Comparison of ENCODE assay signal across 9 cellular contexts in the genomic region with DNA sequence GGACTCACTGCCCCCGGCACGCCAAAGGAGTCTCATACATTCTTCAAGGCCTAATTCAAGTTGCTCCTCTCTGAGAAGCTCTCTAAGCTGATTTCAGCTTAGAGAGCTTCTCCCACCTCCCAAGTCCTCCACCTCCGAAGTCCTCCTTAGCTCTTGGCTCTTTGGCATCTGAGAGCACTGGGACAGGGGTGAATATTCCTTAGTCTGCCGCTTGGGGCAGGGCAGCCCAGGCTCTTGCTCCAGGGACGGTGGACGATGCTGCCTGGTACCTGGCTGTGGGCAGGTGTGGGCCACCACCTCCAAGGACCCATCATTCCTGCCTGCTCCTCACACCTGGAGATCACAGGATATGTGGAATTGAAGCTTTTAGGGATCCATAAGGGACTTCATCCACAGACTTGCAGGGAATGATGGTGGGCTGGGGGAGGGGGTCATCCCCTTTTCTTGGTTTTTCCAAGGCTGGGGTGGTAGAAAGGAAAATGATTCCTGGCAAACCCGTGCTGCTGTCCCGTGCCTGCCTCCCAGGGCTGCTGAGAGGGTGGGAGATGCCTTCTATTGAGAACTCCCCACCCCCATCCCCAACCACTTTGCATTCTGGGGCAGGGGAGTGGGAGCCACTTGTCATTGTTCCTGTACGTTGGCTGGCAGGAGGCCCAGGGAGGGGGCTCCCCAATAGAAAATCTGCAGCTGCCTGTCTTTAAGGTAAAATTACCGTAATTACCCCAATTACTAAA. TPM values are rescaled to one million over a fixed set of nuclear protein-coding genes. Genes with fewer than 3 reads are reported as not detected.
DNase-seq lines count a peak whose midpoint lies in the region; ATAC-seq, FAIRE-seq and TF ChIP-seq lines count a peak whose summit lies in the region.
"Had no signal": no experiment of that assay in that cellular context is flagged by ENCODE, and none has a peak within 500 bp of the region (broad histone marks: within the 10 kb centered on the region; RNA-seq: fewer than 3 reads in every experiment).

No MANE protein-coding gene starts in this region.

- no peaks in the 10 kb centered on the region for H3K9me3 Mint-ChIP-seq in type B pancreatic cell

- intact Hi-C loops in right lobe of liver (cut with DNase I), result loop anchor here in 1 of 2 donors (10.0 kb wide), 1 partner anchor 236 kb away; no protein-coding TSS in a partner anchor

- WGBS in right lobe of liver (ENCODE audit: insufficient coverage, low coverage, low lambda C conversion rate, missing lambda C conversion rate), result 12% methylated on average over 8 of the region's 10 CpGs

- H3K27ac ChIP-seq in RWPE2 (ENCODE audit: poor library complexity, severe bottlenecking) (no peak overlapping the region), right lobe of liver (no peak overlapping the region)

- no peak for TF ChIP-seq POLR2A in right lobe of liver (IDR thresholded peaks at IDR 0.05)

- H3K36me3 ChIP-seq in RWPE2 (ENCODE audit: low read depth) (no peaks in the 10 kb centered on the region), right lobe of liver (no peaks in the 10 kb centered on the region)

- DNase-seq in D721Med (ENCODE audit: insufficient read length, low spot score) (no peak), RWPE2 (ENCODE audit: low spot score) (no peak), T47D (ENCODE audit: low read depth in 1 of 2, low spot score in 1 of 2) (peak; percentile 81 to 87), right lobe of liver (peak in 1 of 3 donors; percentile 37), type B pancreatic cell (ENCODE audit: extremely low spot score, unreplicated experiment) (no peak)

- H3K4me1 Mint-ChIP-seq in type B pancreatic cell (ENCODE audit: unreplicated experiment), result peaks cover 4% of the 10 kb centered on the region

- H3K4me1 ChIP-seq in RWPE2 (ENCODE audit: insufficient read depth, poor library complexity, severe bottlenecking) (no peaks in the 10 kb centered on the region), right lobe of liver (no peaks in the 10 kb centered on the region)

- in situ Hi-C loops in T47D (cut with HindIII; ENCODE audit: low pct_unique_long_range_greater_than_20kb, low sequenced_read_pairs), result no loop called here

- no peaks in the 10 kb centered on the region for H3K36me3 Mint-ChIP-seq in type B pancreatic cell

- no peak overlapping the region for H3K4me3 ChIP-seq in RWPE2 (ENCODE audit: severe bottlenecking)
- H3K4me3 ChIP-seq in right lobe of liver, result no peak overlapping the region

- H3K9me3 ChIP-seq in RWPE2 (ENCODE audit: severe bottlenecking), result no peaks in the 10 kb centered on the region
- H3K9me3 ChIP-seq in right lobe of liver, result no peaks in the 10 kb centered on the region

- H3K4me3 Mint-ChIP-seq in type B pancreatic cell, result no peak overlapping the region

- TF ChIP-seq CTCF in D721Med (IDR thresholded peaks at IDR 0.05; ENCODE audit: insufficient read depth, missing control alignments) (peak; percentile 52), RWPE2 (IDR thresholded peaks at IDR 0.05; ENCODE audit: poor library complexity, severe bottlenecking) (peak; percentile 98), right lobe of liver (IDR thresholded peaks at IDR 0.05) (peak; percentile 46 to 68 (median 56)), type B pancreatic cell (conservative IDR thresholded peaks at IDR 0.05) (peak; percentile 74)

- H3K27ac Mint-ChIP-seq in type B pancreatic cell, result no peak overlapping the region

- H3K27me3 Mint-ChIP-seq in type B pancreatic cell, result peaks cover 61% of the 10 kb centered on the region

- H3K27me3 ChIP-seq in RWPE2 (ENCODE audit: insufficient read depth, poor library complexity, severe bottlenecking), result peaks cover 19% of the 10 kb centered on the region
- no peaks in the 10 kb centered on the region for H3K27me3 ChIP-seq in right lobe of liver

- ATAC-seq in HG03097 (IDR thresholded peaks at IDR 0.05; ENCODE audit: low FRiP score, unreplicated experiment) (peak; percentile 61), RWPE2 (ENCODE audit: low read depth) (peak; percentile 94), right lobe of liver (peak; percentile 76 to 86 (median 81)), HG02840 (IDR thresholded peaks at IDR 0.05; ENCODE audit: low FRiP score, unreplicated experiment) (no peak), GM21529 (IDR thresholded peaks at IDR 0.05; ENCODE audit: unreplicated experiment) (no peak)

- no peak for FAIRE-seq in D721Med (lab: Jason Lieb, UNC)

RNA-seq across cellular contexts. Expression of gene ARHGAP40, which starts 57.4 kb away (rescaled TPM):
- total RNA-seq in right lobe of liver, result under 1 TPM in 1 of 6 experiments, not detected in 5; 0.12 TPM
- total RNA-seq in type B pancreatic cell (ENCODE audit: low replicate concordance), result 1.7 and 1.9 TPM in 2 replicates
- total RNA-seq: glomerular endothelial cell had no signal

Comparison
In these comparisons a context has a peak if more than half of its experiments do, and no peak if none do; other contexts are left out.
1. DNase-seq: peak in T47D (2 of 2); none in D721Med (single experiment), RWPE2 (single experiment) and type B pancreatic cell (single experiment).
2. ATAC-seq: peak in HG03097 (single experiment), RWPE2 (single experiment) and right lobe of liver (4 of 4); none in HG02840 (single experiment) and GM21529 (single experiment).
3. Peak in every context shown above with its lines, with median percentiles within 50 percentile points of each other: CTCF ChIP-seq.